ENCODE assay signal across 15 cellular contexts in the genomic region with DNA sequence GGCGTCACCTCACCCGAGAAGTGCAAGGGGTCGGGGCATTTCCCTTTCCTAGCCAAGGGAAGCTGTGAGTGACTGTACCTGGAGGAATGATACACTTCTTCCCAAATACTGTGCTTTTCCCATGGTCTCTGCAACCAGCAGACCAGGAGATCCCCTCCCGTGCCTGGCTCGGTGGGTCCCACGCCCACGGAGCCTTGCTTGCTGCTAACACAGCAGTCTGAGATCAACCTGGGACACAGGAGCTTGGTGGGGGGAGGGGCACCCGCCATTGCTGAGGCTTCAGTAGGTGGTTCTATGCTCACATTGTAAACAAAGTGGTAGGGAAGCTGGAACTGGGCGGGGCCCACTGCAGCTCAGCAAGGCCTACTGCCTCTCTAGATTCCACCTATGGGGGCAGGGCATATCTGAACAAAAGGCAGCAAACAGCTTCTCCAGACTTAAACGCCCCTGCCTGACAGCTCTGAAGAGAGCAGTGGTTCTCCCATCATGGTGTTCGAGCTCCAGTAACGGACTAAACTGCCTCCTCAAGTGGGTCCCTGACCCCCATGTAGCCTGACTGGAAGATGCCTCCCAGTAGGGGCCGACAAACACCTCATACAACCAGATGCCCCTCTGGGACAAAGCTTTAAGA. TPM values are rescaled to one million over a fixed set of nuclear protein-coding genes. Genes with fewer than 3 reads are reported as not detected.
DNase-seq lines count a peak whose midpoint lies in the region; ATAC-seq, FAIRE-seq and TF ChIP-seq lines count a peak whose summit lies in the region.
"Had no signal": no experiment of that assay in that cellular context is flagged by ENCODE, and none has a peak within 500 bp of the region (broad histone marks: within the 10 kb centered on the region; RNA-seq: fewer than 3 reads in every experiment).

No MANE protein-coding gene starts in this region.

- no peaks in the 10 kb centered on the region for H3K9me3 ChIP-seq in Caco-2
- H3K9me3 ChIP-seq in K562 (replicated peaks; ENCODE audit: control insufficient read depth, insufficient read depth, low read depth, low read length) = 0 out of 2 replicates have a peak, but pooled peaks cover 3% of the 10 kb centered on the region
- H3K9me3 ChIP-seq in mucosa of descending colon = no peaks in the 10 kb centered on the region

- H3K36me3 ChIP-seq in Caco-2 (ENCODE audit: control insufficient read depth, insufficient read depth, low read length) = no peaks in the 10 kb centered on the region
- H3K36me3 ChIP-seq in K562 (ENCODE audit: control insufficient read depth, insufficient read depth, low read length) = no peaks in the 10 kb centered on the region
- no peaks in the 10 kb centered on the region for H3K36me3 ChIP-seq in mucosa of descending colon (ENCODE audit: low read depth)

- H3K9me3 Mint-ChIP-seq in Caco-2 (ENCODE audit: unreplicated experiment) = peaks cover 18% of the 10 kb centered on the region

- TF ChIP-seq POLR2A in K562 (conservative IDR thresholded peaks at IDR 0.05) = no peak; the same call in 1 of the 2 replicates

- TF ChIP-seq RAD21 in K562 (CRISPR knock-in tag; conservative IDR thresholded peaks at IDR 0.05 in 1 of 2, IDR thresholded peaks at IDR 0.05 in 1 of 2) = peak in 1 of 2 experiments; percentile 46; a peak in 2 of 4 replicates

- BruUV-seq in Caco-2 (replicated peaks; lab: Mats Ljungman, UMichigan) = no TSS peak
- no TSS peak for BruUV-seq in K562 (replicated peaks; lab: Mats Ljungman, UMichigan)

- no peaks in the 10 kb centered on the region for H3K79me2 ChIP-seq in K562 (ENCODE audit: control insufficient read depth, insufficient read depth, low read length)

- H3K4me3 Mint-ChIP-seq in Caco-2 (ENCODE audit: unreplicated experiment) = no peak overlapping the region
- H3K4me3 Mint-ChIP-seq: H9 had no signal

- intact Hi-C loops in Caco-2 (cut with micrococcal nuclease; ENCODE audit: unreplicated experiment) = no loop called here
- intact Hi-C loops in K562 (cut with micrococcal nuclease) = loop anchor here (1.0 kb wide), 1 partner anchor 32 kb away; no protein-coding TSS in a partner anchor
- intact Hi-C loops in mucosa of descending colon (cut with DNase I, micrococcal nuclease) = no loop called here

- H3K4me3 ChIP-seq in Caco-2 (ENCODE audit: low read depth, low read length) (no peak overlapping the region), K562 (0 out of 2 replicates have a peak overlapping the region, but pooled peaks have one; percentile 13), mucosa of descending colon (no peak overlapping the region)

- no peaks in the 10 kb centered on the region for H3K9me1 ChIP-seq in K562 (ENCODE audit: control insufficient read depth, insufficient read depth, low read length)

- no peak for TF ChIP-seq CTCF in Caco-2 (IDR thresholded peaks at IDR 0.05; ENCODE audit: insufficient read depth in 1 of 2, low read depth in 1 of 2, low read length in 1 of 2, severe bottlenecking in 1 of 2, unreplicated experiment in 1 of 2)
- peak; percentile 41 to 53 (median 44); a peak in 3 of 6 replicates for TF ChIP-seq CTCF in K562 (IDR thresholded peaks at IDR 0.05 in 2 of 3, conservative IDR thresholded peaks at IDR 0.05 in 1 of 3; ENCODE audit: insufficient read depth in 2 of 3, low read depth in 1 of 3, low read length in 3 of 3)
- TF ChIP-seq CTCF in mucosa of descending colon (IDR thresholded peaks at IDR 0.05) = no peak

- no peak overlapping the region for H3K27ac Mint-ChIP-seq in Caco-2 (ENCODE audit: unreplicated experiment)
- H3K27ac Mint-ChIP-seq: H9 had no signal

- WGBS in K562 (ENCODE audit: insufficient coverage, low coverage, missing lambda C conversion rate) = 25% methylated on average over 13 of the region's 13 CpGs

- H3K4me1 Mint-ChIP-seq in Caco-2 (ENCODE audit: low read depth, unreplicated experiment) = no peaks in the 10 kb centered on the region

- H3K27ac ChIP-seq in K562 (ENCODE audit: extremely low read depth, low read depth, low read length) = peak overlapping the region; percentile 83

- peak overlapping the region; percentile 55 to 78; a peak in 3 of 4 replicates for H3K9ac ChIP-seq in K562 (ENCODE audit: insufficient read depth in 1 of 2, low read depth in 2 of 2, low read length in 2 of 2)

- peak; percentile 93 for FAIRE-seq in K562 (lab: Jason Lieb, UNC)

- H3K27me3 Mint-ChIP-seq in Caco-2 (ENCODE audit: insufficient read depth, unreplicated experiment) = peaks cover 3% of the 10 kb centered on the region

- ATAC-seq in K562 (peak; percentile 100), mucosa of descending colon (no peak), GM21360 (IDR thresholded peaks at IDR 0.05; ENCODE audit: unreplicated experiment) (no peak)

- no peaks in the 10 kb centered on the region for H3K27me3 ChIP-seq in Caco-2 (replicated peaks; ENCODE audit: control insufficient read depth, insufficient read depth, low read length)
- H3K27me3 ChIP-seq in K562 (ENCODE audit: control insufficient read depth in 2 of 2, insufficient read depth in 2 of 2, low read length in 2 of 2) = no peaks in the 10 kb centered on the region

- no peaks in the 10 kb centered on the region for H4K20me1 ChIP-seq in K562 (replicated peaks; ENCODE audit: control insufficient read depth, insufficient read depth, low read length)

- no peaks in the 10 kb centered on the region for H3K4me1 ChIP-seq in Caco-2
- H3K4me1 ChIP-seq in K562 (replicated peaks in 1 of 2; ENCODE audit: control insufficient read depth in 2 of 2, insufficient read depth in 2 of 2, low read length in 2 of 2) = peaks cover 8 to 11% of the 10 kb centered on the region in 2 experiments; a peak in 3 of 5 replicates
- H3K4me1 ChIP-seq in mucosa of descending colon (ENCODE audit: low read depth) = no peaks in the 10 kb centered on the region

- 0 out of 2 replicates have a peak, but pooled peaks have one; percentile 6 for TF ChIP-seq EP300 in K562 (IDR thresholded peaks at IDR 0.05; ENCODE audit: low read length)

- in situ Hi-C loops in K562 (cut with MboI) = no loop called here

- no peaks in the 10 kb centered on the region for H3K36me3 Mint-ChIP-seq in Caco-2 (ENCODE audit: insufficient read depth, unreplicated experiment)

- peak overlapping the region; percentile 75 for H3K4me2 ChIP-seq in K562 (ENCODE audit: insufficient read depth, low read length)

- CTCF ChIA-PET in Caco-2 (lab: Charles Lee) = no interaction called here
- CTCF ChIA-PET in K562 (lab: Yijun Ruan, JAX; ENCODE audit: low intra/inter-chr PET ratio) = no interaction called here

- DNase-seq in Caco-2 (peak; percentile 12 to 51), M059J (ENCODE audit: low read depth) (peak; percentile 19), K562 (ENCODE audit: extremely low read depth in 1 of 4, low spot score in 3 of 4) (peak; percentile 31 to 90 (median 49)), mucosa of descending colon (peak; percentile 53 to 60 (median 53)), T-helper 2 cell (no peak), NCI-H2227 (lab: John Stamatoyannopoulos, UW; ENCODE audit: unreplicated experiment) (no peak)
- DNase-seq: C1 segment of cervical spinal cord, DMS 273 treated with DMSO at 0.1 percent for 48 hours, H9, IMR-90, MV-4-11, NCI-H1417 treated with DMSO at 0.1 percent for 48 hours, NCI-H2081, NCI-H526 treated with DMSO at 0.1 percent for 48 hours had no signal

- POLR2A ChIA-PET in Caco-2 (lab: Charles Lee) (no interaction called here), K562 (lab: Yijun Ruan, JAX) (interaction anchor here (0.6 to 3.5 kb wide), 8 partner anchors 9 to 49 kb away, joined by 3 to 27 read pairs (median 4); partner anchors contain the start of gene ABHD5)

- H2AFZ ChIP-seq in K562 (ENCODE audit: low read depth, low read length) = peak overlapping the region; percentile 98

RNA-seq across cellular contexts. Expression of gene ABHD5, which starts 31.4 kb away (rescaled TPM):
- total RNA-seq in Caco-2 (2022) (12.3 and 12.4 TPM in 2 replicates), K562 (2014; rRNA removed) (27.8 and 33.4 TPM in 2 replicates), K562 (2014; rRNA removed; fragmentation: Illumina TruSeq; extraction: Trizol) (58.9 and 61.4 TPM in 2 replicates), K562 (2015; rRNA removed; fragmentation: Illumina TruSeq; extraction: Trizol) (49.1 and 50.4 TPM in 2 replicates), K562 (2021) (39.9 and 40.7 TPM in 2 replicates), mucosa of descending colon (10 to 100 TPM; 27.8 to 44.4 (median 31.7) TPM)
- total RNA-seq in M059J (2014; rRNA removed; shearing (Covaris generic)) = 22.2 and 27.7 TPM in 2 replicates
- total RNA-seq in K562 (2011; cell fraction: chromatin; rRNA removed; ENCODE audit: low replicate concordance) = 63.4 and 187 TPM in 2 replicates
- total RNA-seq in K562 (2011; cell fraction: nucleolus; rRNA removed) = 28.0 and 52.1 TPM in 2 replicates
- 79.9 and 117 TPM in 2 replicates for total RNA-seq in K562 (2011; cell fraction: nucleoplasm; rRNA removed)
- polyA plus RNA-seq in K562 (2011; rRNA removed) (53.9 and 58.8 TPM in 2 replicates), K562 (2014; fragmentation: Illumina TruSeq; extraction: Trizol) (55.0 and 61.7 TPM in 2 replicates), K562 (2014; fragmentation: Nextera tagmentation; extraction: Ambion mirVana) (10 to 100 TPM; 31.9 to 35.0 TPM), K562 (2014; rRNA removed) (37.5 and 38.1 TPM in 2 replicates)
- 23.6 and 36.2 TPM in 2 replicates for polyA plus RNA-seq in K562 (2011; cell fraction: cytosol; rRNA removed)
- 34.3 and 51.7 TPM in 2 replicates for polyA plus RNA-seq in K562 (2011; cell fraction: nucleus; rRNA removed)
- 33.9 and 40.6 TPM in 2 replicates for polyA plus RNA-seq in K562 (2012)
- 62.2 and 80.3 TPM in 2 replicates for polyA minus RNA-seq in K562 (2011; rRNA and poly(A)+ RNA removed)
- 18.8 and 25.4 TPM in 2 replicates for polyA minus RNA-seq in K562 (2011; cell fraction: cytosol; rRNA and poly(A)+ RNA removed)
- polyA minus RNA-seq in K562 (2011; cell fraction: nucleus; rRNA and poly(A)+ RNA removed) = 36.4 and 64.4 TPM in 2 replicates

RNA-seq across cellular contexts. Expression of gene ANO10, which starts 37.6 kb away (rescaled TPM):
- total RNA-seq in Caco-2 (2022) (24.1 and 27.6 TPM in 2 replicates), K562 (2014; rRNA removed) (27.2 and 27.9 TPM in 2 replicates), K562 (2014; rRNA removed; fragmentation: Illumina TruSeq; extraction: Trizol) (36.3 and 42.8 TPM in 2 replicates), K562 (2015; rRNA removed; fragmentation: Illumina TruSeq; extraction: Trizol) (32.3 and 36.3 TPM in 2 replicates), K562 (2021) (41.3 and 41.7 TPM in 2 replicates), mucosa of descending colon (10 to 100 TPM; 46.6 to 100.0 (median 64.1) TPM)
- total RNA-seq in M059J (2014; rRNA removed; shearing (Covaris generic)) = 18.7 and 30.6 TPM in 2 replicates
- 97.9 and 159 TPM in 2 replicates for total RNA-seq in K562 (2011; cell fraction: chromatin; rRNA removed; ENCODE audit: low replicate concordance)
- 79.0 and 95.4 TPM in 2 replicates for total RNA-seq in K562 (2011; cell fraction: nucleolus; rRNA removed)
- total RNA-seq in K562 (2011; cell fraction: nucleoplasm; rRNA removed) = 95.5 and 111 TPM in 2 replicates
- polyA plus RNA-seq in K562 (2011; rRNA removed) (44.9 and 46.0 TPM in 2 replicates), K562 (2014; fragmentation: Illumina TruSeq; extraction: Trizol) (33.1 and 34.8 TPM in 2 replicates), K562 (2014; fragmentation: Nextera tagmentation; extraction: Ambion mirVana) (10 to 100 TPM in 1 of 2 experiments, 1 to 10 TPM in 1; 6.4 to 14.2 TPM), K562 (2014; rRNA removed) (25.7 and 27.5 TPM in 2 replicates)
- polyA plus RNA-seq in K562 (2011; cell fraction: cytosol; rRNA removed) = 22.8 and 42.5 TPM in 2 replicates
- polyA plus RNA-seq in K562 (2011; cell fraction: nucleus; rRNA removed) = 16.3 and 23.3 TPM in 2 replicates
- polyA plus RNA-seq in K562 (2012) = 32.9 and 41.8 TPM in 2 replicates
- 71.7 and 92.2 TPM in 2 replicates for polyA minus RNA-seq in K562 (2011; rRNA and poly(A)+ RNA removed)
- 22.3 and 28.8 TPM in 2 replicates for polyA minus RNA-seq in K562 (2011; cell fraction: cytosol; rRNA and poly(A)+ RNA removed)
- polyA minus RNA-seq in K562 (2011; cell fraction: nucleus; rRNA and poly(A)+ RNA removed) = 44.7 and 71.0 TPM in 2 replicates

Comparison
In these comparisons a context has a peak if more than half of its experiments do, and no peak if none do; other contexts are left out.
1. DNase-seq: peak in Caco-2 (2 of 2), M059J (single experiment), K562 (4 of 4) and mucosa of descending colon (3 of 3); none in T-helper 2 cell (0 of 5) and NCI-H2227 (single experiment).
2. CTCF ChIP-seq: peak in K562 (3 of 3); none in Caco-2 (0 of 2) and mucosa of descending colon (single experiment).